22 cellular contexts compared by ENCODE assay signal in the genomic region with DNA sequence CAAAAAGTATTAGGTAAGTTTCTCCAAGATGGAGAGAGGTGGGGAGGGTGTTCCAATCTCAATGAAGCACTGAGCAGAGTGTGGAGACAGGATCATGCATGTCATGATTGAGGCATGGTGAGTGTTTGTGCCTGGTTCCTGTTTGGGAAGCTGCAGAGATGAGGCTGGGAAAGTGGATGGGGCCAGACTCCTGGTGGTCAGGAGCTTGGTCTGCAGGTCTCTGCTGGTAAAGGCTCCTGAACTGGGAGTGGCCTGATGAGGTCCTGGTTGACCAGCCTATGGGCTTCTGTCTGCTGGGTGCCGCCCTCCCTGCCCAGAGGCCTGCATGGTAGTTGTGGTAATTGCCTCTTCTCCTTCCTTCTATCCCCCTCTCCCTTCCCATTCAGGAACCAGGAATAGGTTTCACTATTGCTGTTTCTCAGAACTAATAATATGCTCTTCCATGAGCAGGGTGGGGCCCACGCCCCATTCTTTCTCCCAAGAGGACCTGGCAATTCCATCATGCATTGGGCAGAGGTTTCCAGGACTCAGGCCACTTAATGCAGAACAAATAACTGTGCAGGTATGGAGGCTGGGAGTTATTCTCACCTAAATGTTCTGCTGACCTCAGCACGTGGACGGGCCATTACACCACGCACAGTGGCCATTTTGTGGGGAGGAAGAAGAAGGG. TPM values are rescaled to one million over a fixed set of nuclear protein-coding genes. Genes with fewer than 3 reads are reported as not detected.
DNase-seq lines count a peak whose midpoint lies in the region; ATAC-seq and TF ChIP-seq lines count a peak whose summit lies in the region.
"Had no signal": no experiment of that assay in that cellular context is flagged by ENCODE, and none has a peak within 500 bp of the region (broad histone marks: within the 10 kb centered on the region; RNA-seq: fewer than 3 reads in every experiment).

No MANE protein-coding gene starts in this region.

- BruUV-seq in Calu3 (replicated peaks; lab: Mats Ljungman, UMichigan): no TSS peak

- CTCF ChIA-PET in Calu3 (lab: Charles Lee): interaction anchor here (2.9 kb wide), 1 partner anchor 137 kb away, joined by 6 read pairs; the partner anchor contains the start of gene RBM15

- peaks cover 46% of the 10 kb centered on the region for H3K4me1 Mint-ChIP-seq in Calu3 (ENCODE audit: low read depth, unreplicated experiment)
- H3K4me1 Mint-ChIP-seq: CD8-positive, alpha-beta memory T cell; nephron had no signal

- no peaks in the 10 kb centered on the region for H3K36me3 Mint-ChIP-seq in Calu3 (ENCODE audit: insufficient read depth, unreplicated experiment)
- H3K36me3 Mint-ChIP-seq: CD8-positive, alpha-beta memory T cell; mesothelial cell of epicardium had no signal

- H3K27ac Mint-ChIP-seq in Calu3 (ENCODE audit: unreplicated experiment): no peak overlapping the region
- H3K27ac Mint-ChIP-seq: CD8-positive, alpha-beta memory T cell; mesothelial cell of epicardium; nephron; progenitor cell of endocrine pancreas had no signal

- TF ChIP-seq CTCF in Calu3 (IDR thresholded peaks at IDR 0.05; ENCODE audit: unreplicated experiment): no peak

- H3K9me3 Mint-ChIP-seq in Calu3 (ENCODE audit: low read depth, unreplicated experiment): no peaks in the 10 kb centered on the region
- H3K9me3 Mint-ChIP-seq: CD8-positive, alpha-beta memory T cell; mesothelial cell of epicardium; nephron had no signal

- ATAC-seq in HG03025 (IDR thresholded peaks at IDR 0.05; ENCODE audit: low FRiP score, unreplicated experiment) (no peak), GM18873 (IDR thresholded peaks at IDR 0.05; ENCODE audit: low FRiP score, unreplicated experiment) (no peak)
- ATAC-seq: left cardiac atrium, Panc1 had no signal

- DNase-seq in Calu3: peak; percentile 18
- peak; percentile 33 for DNase-seq in HT1080 (ENCODE audit: low read depth)
- peak; percentile 14 for DNase-seq in erythroblast (lab: John Stamatoyannopoulos, UW)
- peak; percentile 67 for DNase-seq in posterior vena cava (ENCODE audit: low spot score)
- no peak for DNase-seq in mucosa of gallbladder (ENCODE audit: low spot score)
- DNase-seq: activated CD4-positive, alpha-beta T cell treated with anti-CD3 and anti-CD28 coated beads, Interleukin-2, amount 50 U/mL, for 4 hours; activated T-cell treated with anti-CD3 and anti-CD28 coated beads for 4 hours; amniotic stem cell; CD8-positive, alpha-beta memory T cell; central memory CD4-positive, alpha-beta T cell; dorsolateral prefrontal cortex; left cardiac atrium; NCI-H1930; stimulated activated naive CD4-positive, alpha-beta T cell treated with Interleukin-2 at 50 U/mL for 16 hours; T-helper 2 cell had no signal

- H3K4me3 Mint-ChIP-seq in Calu3 (ENCODE audit: low read depth, unreplicated experiment): no peak overlapping the region
- H3K4me3 Mint-ChIP-seq: CD8-positive, alpha-beta memory T cell; mesothelial cell of epicardium; nephron had no signal

- no peak for TF ChIP-seq POLR2A in erythroblast (IDR thresholded peaks at IDR 0.05; ENCODE audit: low read length)

- intact Hi-C loops in Calu3 (cut with micrococcal nuclease; ENCODE audit: unreplicated experiment): no loop called here
- intact Hi-C loops in posterior vena cava (cut with DNase I): no loop called here

- peaks cover under 1% of the 10 kb centered on the region for H3K27me3 Mint-ChIP-seq in Calu3 (ENCODE audit: unreplicated experiment)

RNA-seq across cellular contexts. Expression of gene PROK1, which starts 24.5 kb away (rescaled TPM):
- not detected in 2 replicates for total RNA-seq in Calu3 (2022)
- not detected in 2 replicates for total RNA-seq in HT1080 (2014; rRNA removed; shearing (Covaris generic))
- polyA plus RNA-seq in HT1080 (2015; cell fraction: cytosol; rRNA removed): not detected in 2 replicates
- not detected in 2 replicates for polyA plus RNA-seq in HT1080 (2015; cell fraction: nucleus; rRNA removed)
- under 1 TPM in 1 of 2 donors, not detected in 1; 0.32 TPM for total RNA-seq in posterior vena cava
- total RNA-seq in mucosa of gallbladder: 0.40 TPM
- total RNA-seq: CD8-positive, alpha-beta memory T cell; progenitor cell of endocrine pancreas; SJSA1 had no signal
- polyA plus RNA-seq: CD8-positive, alpha-beta memory T cell had no signal

RNA-seq across cellular contexts. Expression of gene KCNA10, which starts 43.5 kb away (rescaled TPM):
- total RNA-seq in Calu3 (2022) (not detected in 2 replicates), posterior vena cava (not detected), mucosa of gallbladder (not detected)
- not detected in 2 replicates for total RNA-seq in HT1080 (2014; rRNA removed; shearing (Covaris generic))
- 0.03 TPM in 2 replicates for polyA plus RNA-seq in HT1080 (2015; cell fraction: cytosol; rRNA removed)
- not detected in 2 replicates for polyA plus RNA-seq in HT1080 (2015; cell fraction: nucleus; rRNA removed)
- total RNA-seq: CD8-positive, alpha-beta memory T cell; left cardiac atrium; mesothelial cell of epicardium; progenitor cell of endocrine pancreas; SJSA1 had no signal
- polyA plus RNA-seq: CD8-positive, alpha-beta memory T cell had no signal
